ENCODE assay signal across 22 cellular contexts in the genomic region with DNA sequence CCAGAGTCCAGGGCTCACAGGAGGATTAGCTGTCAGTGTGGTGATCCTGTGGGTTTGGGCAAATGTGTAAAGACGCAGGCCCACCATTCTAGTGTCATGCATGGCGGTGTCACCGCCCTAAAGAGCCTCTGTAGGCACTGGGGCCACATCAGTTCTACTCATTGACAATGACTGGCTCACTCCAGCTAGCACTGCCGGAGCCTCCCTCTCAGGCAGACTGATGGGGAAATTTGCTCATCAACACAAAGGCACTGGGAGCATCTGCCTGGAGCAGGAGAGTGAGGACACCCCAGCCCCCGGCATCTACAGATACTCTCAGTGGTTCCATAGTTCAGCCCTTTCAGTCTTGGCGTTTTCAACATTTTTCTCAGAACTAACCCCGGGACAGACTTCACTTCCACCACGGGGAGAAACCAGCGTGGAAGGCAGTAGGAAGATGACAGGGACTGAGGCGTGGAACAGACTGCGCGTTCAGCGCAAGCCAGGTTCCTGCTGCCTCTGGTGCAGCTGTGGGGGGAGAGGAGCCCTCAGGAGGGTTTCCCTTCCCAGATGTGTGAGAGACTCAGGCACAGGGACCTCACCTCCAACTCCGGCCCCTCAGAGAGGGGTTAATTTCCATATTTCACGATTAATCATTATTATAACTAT.
A peak's percentile ranks its signal among the peaks of the same experiment; 100 is the strongest.
DNase-seq lines count a peak whose midpoint lies in the region; ATAC-seq, FAIRE-seq and TF ChIP-seq lines count a peak whose summit lies in the region.
"Had no signal": no experiment of that assay in that cellular context is flagged by ENCODE, and none has a peak within 500 bp of the region (broad histone marks: within the 10 kb centered on the region; RNA-seq: fewer than 3 reads in every experiment).

No MANE protein-coding gene starts in this region.

- H3K9me3 Mint-ChIP-seq in chondrocyte (ENCODE audit: low read depth): no peaks in the 10 kb centered on the region
- peaks cover 6% of the 10 kb centered on the region for H3K9me3 Mint-ChIP-seq in activated CD4-positive, alpha-beta T cell treated with anti-CD3 and anti-CD28 coated beads for 36 hours (ENCODE audit: low read depth)
- H3K9me3 Mint-ChIP-seq in stimulated activated naive B cell treated with anti-CD40 and anti-IgM and Interleukin-4, amounts not matched to agents 10 μg/mL and 1 μg/mL and 100 μg/mL, for 72 hours: peaks cover 5 to 11% of the 10 kb centered on the region in 2 donors
- H3K9me3 Mint-ChIP-seq: HFFc6 had no signal

- FAIRE-seq in kidney (lab: Jason Lieb, UNC): no peak
- FAIRE-seq: A204.1, G401.6, GM12892, GM19239 had no signal

- no peaks in the 10 kb centered on the region for H3K27me3 ChIP-seq in right atrium auricular region
- H3K27me3 ChIP-seq: BLaER1 had no signal

- ATAC-seq in Right ventricle myocardium superior (ENCODE audit: poor library complexity): no peak
- ATAC-seq in activated CD4-positive, alpha-beta T cell treated with anti-CD3 and anti-CD28 coated beads for 36 hours: no peak
- ATAC-seq in stimulated activated naive B cell treated with anti-CD40 and anti-IgM and Interleukin-4, amounts not matched to agents 10 μg/mL and 1 μg/mL and 100 μg/mL, for 72 hours (replicated peaks): no peak
- ATAC-seq: CD8-positive, alpha-beta T cell; GM23338 had no signal

- peak; percentile 8 for DNase-seq in Right ventricle myocardium superior
- no peak for DNase-seq in right atrium auricular region (ENCODE audit: low spot score)
- DNase-seq in chondrocyte (ENCODE audit: low spot score): peak; percentile 39
- DNase-seq in kidney: peak; percentile 30
- no peak for DNase-seq in activated CD4-positive, alpha-beta T cell treated with anti-CD3 and anti-CD28 coated beads for 36 hours
- DNase-seq in stimulated activated naive B cell treated with anti-CD40 and anti-IgM and Interleukin-4, amounts not matched to agents 10 μg/mL and 1 μg/mL and 100 μg/mL, for 72 hours: no peak
- DNase-seq: Caco-2; CD4-positive, CD25-positive, alpha-beta regulatory T cell; CD8-positive, alpha-beta T cell; DMS153; DND-41; H9; HFFc6 had no signal

- no peak overlapping the region for H3K27ac Mint-ChIP-seq in chondrocyte (ENCODE audit: unreplicated experiment)
- H3K27ac Mint-ChIP-seq in activated CD4-positive, alpha-beta T cell treated with anti-CD3 and anti-CD28 coated beads for 36 hours: no peak overlapping the region
- no peak overlapping the region for H3K27ac Mint-ChIP-seq in stimulated activated naive B cell treated with anti-CD40 and anti-IgM and Interleukin-4, amounts not matched to agents 10 μg/mL and 1 μg/mL and 100 μg/mL, for 72 hours
- H3K27ac Mint-ChIP-seq: B cell; CD4-positive, CD25-positive, alpha-beta regulatory T cell; CD8-positive, alpha-beta T cell; GM23338; H9; HFFc6 had no signal

- POLR2A ChIA-PET in activated CD4-positive, alpha-beta T cell treated with anti-CD3 and anti-CD28 coated beads for 36 hours (lab: Charles Lee): no interaction called here

- H3K36me3 ChIP-seq in right atrium auricular region (no peaks in the 10 kb centered on the region), kidney (ENCODE audit: control insufficient read depth in 1 of 2, insufficient read depth in 2 of 2, low read length in 2 of 2) (no peaks in the 10 kb centered on the region)
- H3K36me3 ChIP-seq: BLaER1 had no signal

- H3K4me1 Mint-ChIP-seq in chondrocyte (ENCODE audit: low read depth): no peaks in the 10 kb centered on the region
- no peaks in the 10 kb centered on the region for H3K4me1 Mint-ChIP-seq in activated CD4-positive, alpha-beta T cell treated with anti-CD3 and anti-CD28 coated beads for 36 hours
- H3K4me1 Mint-ChIP-seq in stimulated activated naive B cell treated with anti-CD40 and anti-IgM and Interleukin-4, amounts not matched to agents 10 μg/mL and 1 μg/mL and 100 μg/mL, for 72 hours: peaks cover 0 to under 1% of the 10 kb centered on the region in 2 donors
- H3K4me1 Mint-ChIP-seq: B cell; CD4-positive, CD25-positive, alpha-beta regulatory T cell had no signal

- TF ChIP-seq CTCF in right atrium auricular region (IDR thresholded peaks at IDR 0.05) (no peak), chondrocyte (IDR thresholded peaks at IDR 0.05) (no peak), kidney (IDR thresholded peaks at IDR 0.05; ENCODE audit: borderline replicate concordance, extremely low read depth, insufficient read depth) (no peak)

- H3K9me3 ChIP-seq in right atrium auricular region: no peaks in the 10 kb centered on the region
- no peaks in the 10 kb centered on the region for H3K9me3 ChIP-seq in kidney (ENCODE audit: control insufficient read depth in 1 of 2, low read length in 2 of 2)
- H3K9me3 ChIP-seq: Caco-2 had no signal

- CTCF ChIA-PET in activated CD4-positive, alpha-beta T cell treated with anti-CD3 and anti-CD28 coated beads for 36 hours (lab: Charles Lee): no interaction called here

- H3K4me1 ChIP-seq in right atrium auricular region (no peaks in the 10 kb centered on the region), kidney (ENCODE audit: control insufficient read depth in 1 of 2, insufficient read depth in 1 of 2, low read depth in 1 of 2, low read length in 2 of 2) (no peaks in the 10 kb centered on the region)
- H3K4me1 ChIP-seq: BLaER1, Caco-2 had no signal

- intact Hi-C loops in Right ventricle myocardium superior (cut with DNase I) (no loop called here), kidney (cut with DNase I) (no loop called here)
- intact Hi-C loops in activated CD4-positive, alpha-beta T cell treated with anti-CD3 and anti-CD28 coated beads for 36 hours (cut with DNase I, micrococcal nuclease): no loop called here

- H3K4me3 ChIP-seq in right atrium auricular region: no peak overlapping the region
- H3K4me3 ChIP-seq in kidney (ENCODE audit: low read length in 2 of 2): no peak overlapping the region
- H3K4me3 ChIP-seq: BLaER1, GM23338 had no signal

- H3K27me3 Mint-ChIP-seq in chondrocyte (ENCODE audit: low read depth): peaks cover 54% of the 10 kb centered on the region
- peaks cover 27% of the 10 kb centered on the region for H3K27me3 Mint-ChIP-seq in activated CD4-positive, alpha-beta T cell treated with anti-CD3 and anti-CD28 coated beads for 36 hours
- H3K27me3 Mint-ChIP-seq in stimulated activated naive B cell treated with anti-CD40 and anti-IgM and Interleukin-4, amounts not matched to agents 10 μg/mL and 1 μg/mL and 100 μg/mL, for 72 hours: peaks cover 35 to 44% of the 10 kb centered on the region in 2 donors

- no peaks in the 10 kb centered on the region for H3K36me3 Mint-ChIP-seq in chondrocyte (ENCODE audit: low read depth)
- no peaks in the 10 kb centered on the region for H3K36me3 Mint-ChIP-seq in activated CD4-positive, alpha-beta T cell treated with anti-CD3 and anti-CD28 coated beads for 36 hours (ENCODE audit: low read depth)
- H3K36me3 Mint-ChIP-seq in stimulated activated naive B cell treated with anti-CD40 and anti-IgM and Interleukin-4, amounts not matched to agents 10 μg/mL and 1 μg/mL and 100 μg/mL, for 72 hours: peaks cover 2 to 3% of the 10 kb centered on the region in 2 donors
- H3K36me3 Mint-ChIP-seq: CD4-positive, CD25-positive, alpha-beta regulatory T cell; CD8-positive, alpha-beta T cell had no signal

- no peak overlapping the region for H3K27ac ChIP-seq in right atrium auricular region
- no peak overlapping the region for H3K27ac ChIP-seq in kidney (ENCODE audit: low read depth in 2 of 2, low read length in 2 of 2)
- H3K27ac ChIP-seq: 22Rv1, BLaER1, C4-2B had no signal

- H3K9ac ChIP-seq in kidney (ENCODE audit: low read length in 2 of 2): no peak overlapping the region
- H3K9ac ChIP-seq: BLaER1 had no signal

- no peak overlapping the region for H3K4me3 Mint-ChIP-seq in chondrocyte (ENCODE audit: unreplicated experiment)
- H3K4me3 Mint-ChIP-seq in activated CD4-positive, alpha-beta T cell treated with anti-CD3 and anti-CD28 coated beads for 36 hours: no peak overlapping the region
- H3K4me3 Mint-ChIP-seq in stimulated activated naive B cell treated with anti-CD40 and anti-IgM and Interleukin-4, amounts not matched to agents 10 μg/mL and 1 μg/mL and 100 μg/mL, for 72 hours: no peak overlapping the region
- H3K4me3 Mint-ChIP-seq: B cell; CD4-positive, CD25-positive, alpha-beta regulatory T cell; CD8-positive, alpha-beta T cell; GM23338; H9; HFFc6 had no signal

Comparison
In these comparisons a context has a peak if more than half of its experiments do, and no peak if none do; other contexts are left out.
1. DNase-seq: peak in Right ventricle myocardium superior (single experiment), chondrocyte (single experiment) and kidney (single experiment); none in right atrium auricular region (single experiment), activated CD4-positive, alpha-beta T cell treated with anti-CD3 and anti-CD28 coated beads for 36 hours (single experiment) and stimulated activated naive B cell treated with anti-CD40 and anti-IgM and Interleukin-4, amounts not matched to agents 10 μg/mL and 1 μg/mL and 100 μg/mL, for 72 hours (single experiment).